ENCODE assay signal across 9 cellular contexts in genomic region chr22:30308518-30309230, GRCh38. TPM values are rescaled to one million over a fixed set of nuclear protein-coding genes. Genes with fewer than 3 reads are reported as not detected.
A peak's percentile ranks its signal among the peaks of the same experiment; 100 is the strongest.
DNase-seq lines count a peak whose midpoint lies in the region; ATAC-seq and TF ChIP-seq lines count a peak whose summit lies in the region.
"Had no signal": no experiment of that assay in that cellular context is flagged by ENCODE, and none has a peak within 500 bp of the region (broad histone marks: within the 10 kb centered on the region; RNA-seq: fewer than 3 reads in every experiment).

No MANE protein-coding gene starts in this region.

- H3K4me3 Mint-ChIP-seq in CD4-positive, alpha-beta memory T cell: peak overlapping the region; percentile 52 to 86 (median 72)
- H3K4me3 Mint-ChIP-seq in activated CD4-positive, alpha-beta memory T cell treated with anti-CD3 and anti-CD28 coated beads, Interleukin-2, amount 10 ng/mL, durations not matched to agents 7 days and 5 days: no peak overlapping the region

- POLR2A ChIA-PET in CD4-positive, alpha-beta memory T cell (lab: Charles Lee; ENCODE audit: partially characterized antibody): interaction anchor here (0.7 to 20.6 kb wide), 4 partner anchors 13 to 48 kb away, joined by 3 to 562 read pairs (median 171); partner anchors contain the start of genes CASTOR1, CCDC157, SF3A1 and TBC1D10A
- POLR2A ChIA-PET in activated CD4-positive, alpha-beta memory T cell treated with anti-CD3 and anti-CD28 coated beads, Interleukin-2, amount 10 ng/mL, durations not matched to agents 7 days and 5 days (lab: Charles Lee): interaction anchor here (1.6 to 15.7 kb wide), 4 partner anchors 9 to 41 kb away, joined by 4 to 229 read pairs (median 46); partner anchors contain the start of genes CASTOR1 and TBC1D10A

- peaks cover 99% of the 10 kb centered on the region for H3K4me1 ChIP-seq in CD4-positive, alpha-beta memory T cell (ENCODE audit: insufficient read depth, low read length)
- peaks cover 58% of the 10 kb centered on the region for H3K4me1 ChIP-seq in mesenchymal stem cell (ENCODE audit: control insufficient read depth, insufficient read depth, low read depth, low read length)

- no peaks in the 10 kb centered on the region for H3K36me3 ChIP-seq in CD4-positive, alpha-beta memory T cell (ENCODE audit: insufficient read depth, low read length)
- H3K36me3 ChIP-seq in mesenchymal stem cell (ENCODE audit: control insufficient read depth in 1 of 2, insufficient read depth in 2 of 2, low read depth in 1 of 2, low read length in 2 of 2) (peaks cover 5 to 7% of the 10 kb centered on the region in 2 experiments), WERI-Rb-1 (peaks cover 3% of the 10 kb centered on the region)

- H3K27ac ChIP-seq in CD4-positive, alpha-beta memory T cell (ENCODE audit: low read depth, low read length): peak overlapping the region; percentile 57
- H3K27ac ChIP-seq in mesenchymal stem cell (ENCODE audit: low read length, poor library complexity, severe bottlenecking) (peak overlapping the region; percentile 33), WERI-Rb-1 (no peak overlapping the region)

- CTCF ChIA-PET in CD4-positive, alpha-beta memory T cell (lab: Charles Lee; ENCODE audit: partially characterized antibody): interaction anchor here (0.6 to 19.0 kb wide), 3 partner anchors 18 to 76 kb away, joined by 3 to 218 read pairs (median 3); partner anchors contain the start of gene CASTOR1
- CTCF ChIA-PET in activated CD4-positive, alpha-beta memory T cell treated with anti-CD3 and anti-CD28 coated beads, Interleukin-2, amount 10 ng/mL, durations not matched to agents 7 days and 5 days (lab: Charles Lee): interaction anchor here (0.9 to 9.3 kb wide), 3 partner anchors 14 to 19 kb away, joined by 3 to 89 read pairs (median 5); partner anchors contain the start of genes CASTOR1 and TBC1D10A

- no peaks in the 10 kb centered on the region for H3K27me3 Mint-ChIP-seq in CD4-positive, alpha-beta memory T cell
- no peaks in the 10 kb centered on the region for H3K27me3 Mint-ChIP-seq in activated CD4-positive, alpha-beta memory T cell treated with anti-CD3 and anti-CD28 coated beads, Interleukin-2, amount 10 ng/mL, durations not matched to agents 7 days and 5 days

- H3K9me3 Mint-ChIP-seq in CD4-positive, alpha-beta memory T cell: no peaks in the 10 kb centered on the region
- H3K9me3 Mint-ChIP-seq in activated CD4-positive, alpha-beta memory T cell treated with anti-CD3 and anti-CD28 coated beads, Interleukin-2, amount 10 ng/mL, durations not matched to agents 7 days and 5 days: no peaks in the 10 kb centered on the region

- H2BK120ac ChIP-seq in mesenchymal stem cell (ENCODE audit: low read depth, low read length): no peak overlapping the region

- H3K4me3 ChIP-seq in CD4-positive, alpha-beta memory T cell (ENCODE audit: low read length in 2 of 2): no peak overlapping the region
- no peak overlapping the region for H3K4me3 ChIP-seq in mesenchymal stem cell (ENCODE audit: insufficient read depth in 1 of 2, low read depth in 1 of 2, low read length in 2 of 2)
- no peak overlapping the region for H3K4me3 ChIP-seq in WERI-Rb-1 (ENCODE audit: low read depth, low read length)

- H3K4me2 ChIP-seq in mesenchymal stem cell (ENCODE audit: low read length, poor library complexity, severe bottlenecking): no peak overlapping the region

- peak in 1 of 5 donors; percentile 70 for DNase-seq in CD4-positive, alpha-beta memory T cell
- peak; percentile 38 for DNase-seq in activated CD4-positive, alpha-beta memory T cell treated with anti-CD3 and anti-CD28 coated beads, Interleukin-2, amount 10 ng/mL, durations not matched to agents 7 days and 5 days
- DNase-seq in mesenchymal stem cell (peak; percentile 79), WERI-Rb-1 (no peak), NCI-H2029 (lab: John Stamatoyannopoulos, UW) (no peak)

- no peak overlapping the region for H3K14ac ChIP-seq in mesenchymal stem cell (ENCODE audit: low read length in 2 of 2)

- no peak overlapping the region for H2BK12ac ChIP-seq in mesenchymal stem cell (ENCODE audit: low read length in 2 of 2)

- no peak overlapping the region for H3K18ac ChIP-seq in mesenchymal stem cell (ENCODE audit: low read depth in 1 of 2, low read length in 2 of 2)

- ATAC-seq in GM21825 (IDR thresholded peaks at IDR 0.05; ENCODE audit: unreplicated experiment) (peak; percentile 29), GM19463 (IDR thresholded peaks at IDR 0.05; ENCODE audit: unreplicated experiment) (no peak), GM18868 (IDR thresholded peaks at IDR 0.05; ENCODE audit: unreplicated experiment) (no peak)

- H4K8ac ChIP-seq in mesenchymal stem cell (ENCODE audit: low read length): no peak overlapping the region

- peaks cover 78 to 100% (median 89%) of the 10 kb centered on the region in 4 donors for H3K4me1 Mint-ChIP-seq in CD4-positive, alpha-beta memory T cell
- peaks cover 95% of the 10 kb centered on the region for H3K4me1 Mint-ChIP-seq in activated CD4-positive, alpha-beta memory T cell treated with anti-CD3 and anti-CD28 coated beads, Interleukin-2, amount 10 ng/mL, durations not matched to agents 7 days and 5 days

- intact Hi-C loops in CD4-positive, alpha-beta memory T cell (cut with micrococcal nuclease): loop anchor here (5.0 kb wide), 2 partner anchors 49 to 984 kb away; partner anchors contain the start of genes CCDC157, PIK3IP1 and SF3A1

- H3K27ac Mint-ChIP-seq in CD4-positive, alpha-beta memory T cell: peak overlapping the region; percentile 84 to 98 (median 96)
- H3K27ac Mint-ChIP-seq in activated CD4-positive, alpha-beta memory T cell treated with anti-CD3 and anti-CD28 coated beads, Interleukin-2, amount 10 ng/mL, durations not matched to agents 7 days and 5 days: peak overlapping the region; percentile 96

- no peak overlapping the region for H3K23ac ChIP-seq in mesenchymal stem cell (ENCODE audit: low read length in 2 of 2)

- no peak overlapping the region for H3K4ac ChIP-seq in mesenchymal stem cell (ENCODE audit: low read depth in 1 of 2, low read length in 2 of 2)

- no peak overlapping the region for H2BK5ac ChIP-seq in mesenchymal stem cell (ENCODE audit: low read depth, low read length, poor library complexity, severe bottlenecking)

- 66% methylated on average over 5 of the region's 5 CpGs for whole genome bisulfite sequencing in mesenchymal stem cell

- no peak for TF ChIP-seq CTCF in WERI-Rb-1 (IDR thresholded peaks at IDR 0.05; ENCODE audit: low read depth, low read length)

- H2AK5ac ChIP-seq in mesenchymal stem cell (ENCODE audit: low read length, severe bottlenecking): peak overlapping the region; percentile 67

- H2BK15ac ChIP-seq in mesenchymal stem cell (ENCODE audit: low read depth, poor library complexity, severe bottlenecking): no peak overlapping the region

- H3K79me1 ChIP-seq in mesenchymal stem cell (replicated peaks; ENCODE audit: low read length, poor library complexity, severe bottlenecking): peaks cover 23% of the 10 kb centered on the region

- no peak overlapping the region for H2AFZ ChIP-seq in mesenchymal stem cell (ENCODE audit: low read depth, low read length)

- no peaks in the 10 kb centered on the region for H3K27me3 ChIP-seq in CD4-positive, alpha-beta memory T cell (ENCODE audit: insufficient read depth, low read length)
- H3K27me3 ChIP-seq in mesenchymal stem cell (ENCODE audit: control insufficient read depth in 1 of 2, insufficient read depth in 1 of 2, low read length in 2 of 2) (no peaks in the 10 kb centered on the region), WERI-Rb-1 (ENCODE audit: insufficient read depth, low read depth, severe bottlenecking) (no peaks in the 10 kb centered on the region)

- H3K9ac ChIP-seq in mesenchymal stem cell (ENCODE audit: low read length): no peak overlapping the region

- H3K36me3 Mint-ChIP-seq in CD4-positive, alpha-beta memory T cell: peaks cover 13% of the 10 kb centered on the region in 2 donors
- peaks cover 44% of the 10 kb centered on the region for H3K36me3 Mint-ChIP-seq in activated CD4-positive, alpha-beta memory T cell treated with anti-CD3 and anti-CD28 coated beads, Interleukin-2, amount 10 ng/mL, durations not matched to agents 7 days and 5 days (ENCODE audit: low read depth)

- no peaks in the 10 kb centered on the region for H3K9me3 ChIP-seq in CD4-positive, alpha-beta memory T cell (ENCODE audit: control insufficient read depth in 1 of 2, low read length in 2 of 2)
- H3K9me3 ChIP-seq in mesenchymal stem cell (ENCODE audit: control insufficient read depth, low read length): no peaks in the 10 kb centered on the region
- no peaks in the 10 kb centered on the region for H3K9me3 ChIP-seq in WERI-Rb-1 (ENCODE audit: severe bottlenecking)

- H4K91ac ChIP-seq in mesenchymal stem cell (ENCODE audit: low read length): no peak overlapping the region

RNA-seq across cellular contexts. Expression of gene TBC1D10A, which starts 18.1 kb away (rescaled TPM):
- 10 to 100 TPM; 62.2 to 76.8 TPM for total RNA-seq in CD4-positive, alpha-beta memory T cell
- 10 to 100 TPM; 60.6 to 61.6 TPM for polyA plus RNA-seq in CD4-positive, alpha-beta memory T cell
- total RNA-seq in activated CD4-positive, alpha-beta memory T cell treated with anti-CD3 and anti-CD28 coated beads, Interleukin-2, amount 10 ng/mL, durations not matched to agents 7 days and 5 days: 10 to 100 TPM; 37.9 to 41.6 TPM
- polyA plus RNA-seq in mesenchymal stem cell (2013, experiment 1 of 2): 15.7 TPM
- 14.0 TPM for polyA plus RNA-seq in mesenchymal stem cell (2013, experiment 2 of 2)

RNA-seq across cellular contexts. Expression of gene CASTOR1, which starts 19.4 kb away (rescaled TPM):
- total RNA-seq in CD4-positive, alpha-beta memory T cell: 10 to 100 TPM; 13.7 to 14.9 TPM
- 10 to 100 TPM; 11.3 to 17.5 TPM for polyA plus RNA-seq in CD4-positive, alpha-beta memory T cell
- 10 to 100 TPM; 14.2 to 14.6 TPM for total RNA-seq in activated CD4-positive, alpha-beta memory T cell treated with anti-CD3 and anti-CD28 coated beads, Interleukin-2, amount 10 ng/mL, durations not matched to agents 7 days and 5 days
- polyA plus RNA-seq in mesenchymal stem cell (2013, experiment 1 of 2): 9.7 TPM
- 8.7 TPM for polyA plus RNA-seq in mesenchymal stem cell (2013, experiment 2 of 2)

RNA-seq across cellular contexts. Expression of gene OSM, which starts 42.0 kb away (rescaled TPM):
- 1 to 10 TPM; 1.1 to 1.6 TPM for total RNA-seq in CD4-positive, alpha-beta memory T cell
- 100 to 1,000 TPM in 1 of 2 donors, 10 to 100 TPM in 1; 23.7 to 103 TPM for polyA plus RNA-seq in CD4-positive, alpha-beta memory T cell
- 100 to 1,000 TPM; 103 to 107 TPM for total RNA-seq in activated CD4-positive, alpha-beta memory T cell treated with anti-CD3 and anti-CD28 coated beads, Interleukin-2, amount 10 ng/mL, durations not matched to agents 7 days and 5 days
- polyA plus RNA-seq in mesenchymal stem cell (2013, experiment 1 of 2): not detected
- polyA plus RNA-seq in mesenchymal stem cell (2013, experiment 2 of 2): not detected
- total RNA-seq: M059J had no signal

RNA-seq across cellular contexts. Expression of gene SF3A1, which starts 48.0 kb away (rescaled TPM):
- 100 to 1,000 TPM; 279 to 301 TPM for total RNA-seq in CD4-positive, alpha-beta memory T cell
- 100 to 1,000 TPM in 1 of 2 donors, 10 to 100 TPM in 1; 44.0 to 155 TPM for polyA plus RNA-seq in CD4-positive, alpha-beta memory T cell
- total RNA-seq in activated CD4-positive, alpha-beta memory T cell treated with anti-CD3 and anti-CD28 coated beads, Interleukin-2, amount 10 ng/mL, durations not matched to agents 7 days and 5 days: 100 to 1,000 TPM; 225 to 226 TPM
- polyA plus RNA-seq in mesenchymal stem cell (2013, experiment 1 of 2): 106 TPM
- 105 TPM for polyA plus RNA-seq in mesenchymal stem cell (2013, experiment 2 of 2)

RNA-seq across cellular contexts. Expression of gene CCDC157, which starts 48.1 kb away (rescaled TPM):
- total RNA-seq in CD4-positive, alpha-beta memory T cell: 1 to 10 TPM; 2.1 to 3.0 TPM
- 1 to 10 TPM in 1 of 2 donors, under 1 TPM in 1; 0.38 to 3.9 TPM for polyA plus RNA-seq in CD4-positive, alpha-beta memory T cell
- total RNA-seq in activated CD4-positive, alpha-beta memory T cell treated with anti-CD3 and anti-CD28 coated beads, Interleukin-2, amount 10 ng/mL, durations not matched to agents 7 days and 5 days: 1 to 10 TPM; 3.2 to 3.6 TPM
- 1.7 TPM for polyA plus RNA-seq in mesenchymal stem cell (2013, experiment 1 of 2)
- 1.8 TPM for polyA plus RNA-seq in mesenchymal stem cell (2013, experiment 2 of 2)

Comparison
In these comparisons a context has a peak if more than half of its experiments do, and no peak if none do; other contexts are left out.
1. DNase-seq: peak in activated CD4-positive, alpha-beta memory T cell treated with anti-CD3 and anti-CD28 coated beads, Interleukin-2, amount 10 ng/mL, durations not matched to agents 7 days and 5 days (single experiment) and mesenchymal stem cell (single experiment); none in WERI-Rb-1 (single experiment) and NCI-H2029 (single experiment).
2. RNA of gene OSM, which starts 42.0 kb away (total RNA-seq): 103 to 107 TPM in activated CD4-positive, alpha-beta memory T cell treated with anti-CD3 and anti-CD28 coated beads, Interleukin-2, amount 10 ng/mL, durations not matched to agents 7 days and 5 days; 1.1 to 1.6 TPM in CD4-positive, alpha-beta memory T cell; every median in the first group is over 10 times any median in the second.